Comparison of ENCODE assay signal across 10 cellular contexts in genomic region chr3:152377184-152377570, GRCh38.
A peak's percentile ranks its signal among the peaks of the same experiment; 100 is the strongest.
DNase-seq lines count a peak whose midpoint lies in the region; ATAC-seq and TF ChIP-seq lines count a peak whose summit lies in the region.
"Had no signal": no experiment of that assay in that cellular context is flagged by ENCODE, and none has a peak within 500 bp of the region (broad histone marks: within the 10 kb centered on the region; RNA-seq: fewer than 3 reads in every experiment).

No MANE protein-coding gene starts in this region.

- DNase-seq in GM23248, result no peak
- no peak for DNase-seq in sigmoid colon
- no peak for DNase-seq in DMS79 treated with DMSO at 0.1 percent for 48 hours (lab: John Stamatoyannopoulos, UW)
- no peak for DNase-seq in ACHN
- no peak for DNase-seq in hepatocyte (ENCODE audit: low spot score)
- DNase-seq: cerebellar nuclear complex had no signal

- H3K9ac ChIP-seq in GM23248 (no peak overlapping the region), SU-DHL-6 (ENCODE audit: low read length) (peak overlapping the region; percentile 22; the same call in 1 of the 2 replicates)

- no peak overlapping the region for H3K4me3 ChIP-seq in GM23248
- H3K4me3 ChIP-seq in SU-DHL-6 (ENCODE audit: insufficient read depth, low read length, poor library complexity, severe bottlenecking), result no peak overlapping the region
- peak overlapping the region in 1 of 4 donors; percentile 12 for H3K4me3 ChIP-seq in sigmoid colon
- no peak overlapping the region for H3K4me3 ChIP-seq in hepatocyte

- in situ Hi-C loops in GM23248 (cut with MboI) (no loop called here), ACHN (cut with HindIII; ENCODE audit: low pct_ligation_motif_present, low pct_unique_long_range_greater_than_20kb, low sequenced_read_pairs) (no loop called here)

- H3K36me3 ChIP-seq in GM23248 (ENCODE audit: low read depth) (peaks cover 17% of the 10 kb centered on the region), SU-DHL-6 (ENCODE audit: low read length) (peaks cover 4% of the 10 kb centered on the region; the same call in 1 of the 2 replicates), sigmoid colon (peaks cover 0 to 11% (median 0%) of the 10 kb centered on the region in 4 donors), hepatocyte (replicated peaks; ENCODE audit: insufficient read depth, low read depth) (no peaks in the 10 kb centered on the region)

- TF ChIP-seq POLR2A in sigmoid colon (IDR thresholded peaks at IDR 0.05), result no peak

- H3K4me1 ChIP-seq in GM23248 (ENCODE audit: insufficient read depth) (peaks cover 60% of the 10 kb centered on the region), sigmoid colon (peaks cover 0 to 89% (median 65%) of the 10 kb centered on the region in 4 donors), hepatocyte (ENCODE audit: insufficient read depth) (peaks cover 6% of the 10 kb centered on the region)

- peak; percentile 15 for ATAC-seq in GM18511 (IDR thresholded peaks at IDR 0.05; ENCODE audit: unreplicated experiment)
- no peak for ATAC-seq in HG03457 (IDR thresholded peaks at IDR 0.05; ENCODE audit: unreplicated experiment)

- intact Hi-C loops in sigmoid colon (cut with DNase I), result no loop called here

- peak overlapping the region; percentile 22; the same call in 1 of the 2 replicates for H3K27ac ChIP-seq in GM23248
- peak overlapping the region; percentile 97 for H3K27ac ChIP-seq in SU-DHL-6 (ENCODE audit: low read depth, low read length)
- H3K27ac ChIP-seq in sigmoid colon, result peak overlapping the region; percentile 31 to 79 (median 70)
- no peak overlapping the region for H3K27ac ChIP-seq in hepatocyte
- H3K27ac ChIP-seq: VCaP had no signal

- TF ChIP-seq EP300 in sigmoid colon (IDR thresholded peaks at IDR 0.05), result no peak

- H3K9me3 ChIP-seq in GM23248 (ENCODE audit: low read depth) (no peaks in the 10 kb centered on the region), SU-DHL-6 (ENCODE audit: insufficient read depth, low read length) (no peaks in the 10 kb centered on the region), sigmoid colon (no peaks in the 10 kb centered on the region), hepatocyte (ENCODE audit: low read depth) (no peaks in the 10 kb centered on the region)

- H3K4me2 ChIP-seq in GM23248 (ENCODE audit: unreplicated experiment), result no peak overlapping the region
- H3K4me2 ChIP-seq in SU-DHL-6 (ENCODE audit: low read depth, low read length, poor library complexity, severe bottlenecking), result peak overlapping the region; percentile 95
- H3K4me2 ChIP-seq in hepatocyte, result no peak overlapping the region

- no peaks in the 10 kb centered on the region; the same call in 1 of the 2 replicates for H3K9me2 ChIP-seq in GM23248 (ENCODE audit: insufficient read depth)
- no peaks in the 10 kb centered on the region for H3K9me2 ChIP-seq in SU-DHL-6 (replicated peaks; ENCODE audit: insufficient read depth, low read length)
- H3K9me2 ChIP-seq in hepatocyte (replicated peaks; ENCODE audit: insufficient read depth), result no peaks in the 10 kb centered on the region

- TF ChIP-seq CTCF in SU-DHL-6 (IDR thresholded peaks at IDR 0.05; ENCODE audit: insufficient read depth, low read length, poor library complexity, severe bottlenecking) (no peak), sigmoid colon (IDR thresholded peaks at IDR 0.05) (no peak), hepatocyte (IDR thresholded peaks at IDR 0.05; ENCODE audit: poor library complexity) (no peak)

- no peaks in the 10 kb centered on the region for H3K27me3 ChIP-seq in GM23248 (replicated peaks; ENCODE audit: insufficient read depth)
- H3K27me3 ChIP-seq in SU-DHL-6 (ENCODE audit: low read length), result no peaks in the 10 kb centered on the region
- no peaks in the 10 kb centered on the region for H3K27me3 ChIP-seq in sigmoid colon
- no peaks in the 10 kb centered on the region for H3K27me3 ChIP-seq in hepatocyte

- H4K20me1 ChIP-seq in GM23248 (ENCODE audit: insufficient read depth), result no peaks in the 10 kb centered on the region
- H4K20me1 ChIP-seq in SU-DHL-6 (ENCODE audit: low read depth, low read length), result no peaks in the 10 kb centered on the region
- peaks cover 28% of the 10 kb centered on the region for H4K20me1 ChIP-seq in hepatocyte (ENCODE audit: insufficient read depth, poor library complexity, severe bottlenecking)

- WGBS in GM23248 (ENCODE audit: low coverage in 1 of 2, low lambda C conversion rate in 2 of 2, missing lambda C conversion rate in 2 of 2), 2 experiments, result 96 to 99% methylated on average over 4 of the region's 4 CpGs
- WGBS in sigmoid colon, 2 donors, result 81 to 93% methylated on average over 4 of the region's 4 CpGs
- WGBS in hepatocyte (ENCODE audit: low lambda C conversion rate, missing lambda C conversion rate), result 97% methylated on average over 4 of the region's 4 CpGs

- H3K79me2 ChIP-seq in GM23248 (ENCODE audit: insufficient read depth), result peaks cover 100% of the 10 kb centered on the region
- peaks cover 99% of the 10 kb centered on the region for H3K79me2 ChIP-seq in SU-DHL-6 (ENCODE audit: insufficient read depth, low read length)
- peaks cover 94% of the 10 kb centered on the region for H3K79me2 ChIP-seq in hepatocyte

- H3F3A ChIP-seq in GM23248 (ENCODE audit: insufficient read depth) (peaks cover 39% of the 10 kb centered on the region), SU-DHL-6 (ENCODE audit: insufficient read depth) (peaks cover 61% of the 10 kb centered on the region)

- H2AFZ ChIP-seq in GM23248 (no peak overlapping the region), SU-DHL-6 (ENCODE audit: low read depth, low read length, severe bottlenecking) (no peak overlapping the region), hepatocyte (no peak overlapping the region)
